6 cellular contexts compared by ENCODE assay signal in genomic region chr12:57399718-57400463, GRCh38. TPM values are rescaled to one million over a fixed set of nuclear protein-coding genes. Genes with fewer than 3 reads are reported as not detected.
"Had no signal": no experiment of that assay in that cellular context is flagged by ENCODE, and none has a peak within 500 bp of the region (broad histone marks: within the 10 kb centered on the region; RNA-seq: fewer than 3 reads in every experiment).

No MANE protein-coding gene starts in this region.

RNA-seq across cellular contexts. Expression of gene INHBC, which starts 34.7 kb away (rescaled TPM):
- total RNA-seq: IMR-90, MCF 10A, Peyer's patch, Right ventricle myocardium inferior, RPMI7951 had no signal

RNA-seq across cellular contexts. Expression of gene INHBE, which starts 55.2 kb away (rescaled TPM):
- total RNA-seq: Peyer's patch, Right ventricle myocardium inferior had no signal

RNA-seq across cellular contexts. Expression of gene GLI1, which starts 59.7 kb away (rescaled TPM):
- total RNA-seq: MCF 10A, PC-9 had no signal
